8 cellular contexts compared by ENCODE assay signal in genomic region chr12:56723889-56724659, GRCh38. TPM values are rescaled to one million over a fixed set of nuclear protein-coding genes. Genes with fewer than 3 reads are reported as not detected.
DNase-seq lines count a peak whose midpoint lies in the region; ATAC-seq lines count a peak whose summit lies in the region.

No MANE protein-coding gene starts in this region.

- peak; percentile 30 for DNase-seq in Caki2 (ENCODE audit: low read depth)
- DNase-seq in LoVo (ENCODE audit: low spot score) = peak; percentile 40
- DNase-seq in amniotic epithelial cell (ENCODE audit: low read depth) = peak; percentile 85
- DNase-seq in right cardiac atrium = peak in 2 of 3 donors; percentile 53 to 62
- DNase-seq in putamen (ENCODE audit: low spot score) = peak; percentile 8
- no peak for DNase-seq in NCI-H187 (lab: John Stamatoyannopoulos, UW)

- ATAC-seq in right cardiac atrium (peak; percentile 22 to 29), GM19023 (IDR thresholded peaks at IDR 0.05; ENCODE audit: unreplicated experiment) (no peak), GM18520 (IDR thresholded peaks at IDR 0.05; ENCODE audit: unreplicated experiment) (no peak)

- WGBS in right cardiac atrium = 2% methylated on average over 14 of the region's 14 CpGs

- no peaks in the 10 kb centered on the region for H3K27me3 ChIP-seq in right cardiac atrium (ENCODE audit: control insufficient read depth, insufficient read depth)

- in situ Hi-C loops in Caki2 (cut with HindIII; ENCODE audit: low pct_unique_long_range_greater_than_20kb, low sequenced_read_pairs) = no loop called here

- no peaks in the 10 kb centered on the region for H3K9me3 ChIP-seq in right cardiac atrium (ENCODE audit: control insufficient read depth, low read length)

- H3K27ac ChIP-seq in right cardiac atrium (ENCODE audit: low read length) = peak overlapping the region; percentile 91

- H3K4me3 ChIP-seq in right cardiac atrium (ENCODE audit: low read length) = peak overlapping the region; percentile 89

- peaks cover 27% of the 10 kb centered on the region for H3K4me1 ChIP-seq in right cardiac atrium (ENCODE audit: control insufficient read depth, insufficient read depth, low read length)

- intact Hi-C loops in right cardiac atrium (cut with DNase I) = loop anchor here in 2 of 4 donors (2.0 to 5.0 kb wide), 2 partner anchors 35 to 37 kb away; partner anchors contain the start of gene PTGES3 (in 2 of the 2)

RNA-seq across cellular contexts. Expression of gene NACA, which starts 1.0 kb away (rescaled TPM):
- 1,884 and 1,928 TPM in 2 replicates for total RNA-seq in Caki2 (2014; rRNA removed; shearing (Covaris generic); ENCODE audit: low replicate concordance)
- total RNA-seq in right cardiac atrium = 100 to 1,000 TPM; 541 to 618 (median 568) TPM
- 852 TPM for polyA plus RNA-seq in right cardiac atrium

RNA-seq across cellular contexts. Expression of gene PRIM1, which starts 28.0 kb away (rescaled TPM):
- total RNA-seq in Caki2 (2014; rRNA removed; shearing (Covaris generic); ENCODE audit: low replicate concordance) = 18.7 and 26.0 TPM in 2 replicates
- 1 to 10 TPM; 3.1 to 5.1 (median 4.4) TPM for total RNA-seq in right cardiac atrium
- polyA plus RNA-seq in right cardiac atrium = 2.9 TPM

RNA-seq across cellular contexts. Expression of gene PTGES3, which starts 36.0 kb away (rescaled TPM):
- total RNA-seq in Caki2 (2014; rRNA removed; shearing (Covaris generic); ENCODE audit: low replicate concordance) = 117 and 129 TPM in 2 replicates
- total RNA-seq in right cardiac atrium = 100 to 1,000 TPM; 127 to 176 (median 150) TPM
- polyA plus RNA-seq in right cardiac atrium = 116 TPM

RNA-seq across cellular contexts. Expression of gene HSD17B6, which starts 39.0 kb away (rescaled TPM):
- total RNA-seq in Caki2 (2014; rRNA removed; shearing (Covaris generic); ENCODE audit: low replicate concordance) = 0.61 and 2.9 TPM in 2 replicates
- under 1 TPM in 2 of 4 donors, not detected in 2; 0.49 to 0.64 TPM for total RNA-seq in right cardiac atrium
- 0.50 TPM for polyA plus RNA-seq in right cardiac atrium

Comparison
In these comparisons a context has a peak if more than half of its experiments do, and no peak if none do; other contexts are left out.
1. DNase-seq: peak in Caki2 (single experiment), LoVo (single experiment), amniotic epithelial cell (single experiment), right cardiac atrium (2 of 3) and putamen (single experiment); none in NCI-H187 (0 of 2).
2. ATAC-seq: peak in right cardiac atrium (2 of 2); none in GM19023 (single experiment) and GM18520 (single experiment).